Comparison of ENCODE assay signal across 13 cellular contexts in genomic region chr7:28181921-28182517, GRCh38. TPM values are rescaled to one million over a fixed set of nuclear protein-coding genes. Genes with fewer than 3 reads are reported as not detected.
DNase-seq lines count a peak whose midpoint lies in the region; ATAC-seq and TF ChIP-seq lines count a peak whose summit lies in the region.
"Had no signal": no experiment of that assay in that cellular context is flagged by ENCODE, and none has a peak within 500 bp of the region (broad histone marks: within the 10 kb centered on the region; RNA-seq: fewer than 3 reads in every experiment).

No MANE protein-coding gene starts in this region.

- intact Hi-C loops in CD4-positive, alpha-beta memory T cell (cut with micrococcal nuclease) = loop anchor here (5.0 kb wide), 1 partner anchor 1320 kb away; the partner anchor contains the start of gene SKAP2
- intact Hi-C loops in left ventricle myocardium inferior (cut with micrococcal nuclease) = no loop called here

- H3K4me1 ChIP-seq in CD4-positive, alpha-beta memory T cell (ENCODE audit: insufficient read depth, low read length) = peaks cover 14% of the 10 kb centered on the region
- H3K4me1 ChIP-seq in MM.1S (ENCODE audit: low read length) = peaks cover 28% of the 10 kb centered on the region
- H3K4me1 ChIP-seq in left ventricle myocardium inferior = peaks cover 48% of the 10 kb centered on the region

- H3K4me2 ChIP-seq in MM.1S (ENCODE audit: low read depth, low read length) = peak overlapping the region; percentile 31

- peaks cover 13 to 15% (median 14%) of the 10 kb centered on the region in 4 donors for H3K4me1 Mint-ChIP-seq in CD4-positive, alpha-beta memory T cell

- POLR2A ChIA-PET in CD4-positive, alpha-beta memory T cell (lab: Charles Lee; ENCODE audit: partially characterized antibody) = no interaction called here

- no peak overlapping the region for H2AFZ ChIP-seq in MM.1S (ENCODE audit: low read length)
- H2AFZ ChIP-seq: hepatocyte had no signal

- no peak for DNase-seq in CD4-positive, alpha-beta memory T cell
- DNase-seq in MM.1S (no peak), left ventricle myocardium inferior (no peak), pons (ENCODE audit: low spot score) (peak; percentile 69), HuH-7 (ENCODE audit: low spot score) (no peak)
- DNase-seq: activated CD4-positive, alpha-beta T cell treated with anti-CD3 and anti-CD28 coated beads, Interleukin-2, amount 10 ng/mL, durations not matched to agents 7 days and 5 days; activated effector memory CD4-positive, alpha-beta T cell treated with Interleukin-2 at 50 U/mL for 16 hours; mesendoderm had no signal

- no peaks in the 10 kb centered on the region for H3K27me3 ChIP-seq in CD4-positive, alpha-beta memory T cell (ENCODE audit: insufficient read depth, low read length)
- H3K27me3 ChIP-seq in MM.1S (replicated peaks; ENCODE audit: insufficient read depth, low read length) (peaks cover 6% of the 10 kb centered on the region; the same call in 1 of the 2 replicates), left ventricle myocardium inferior (ENCODE audit: low read depth) (no peaks in the 10 kb centered on the region)
- H3K27me3 ChIP-seq: right lobe of liver had no signal

- peaks cover 0 to 9% of the 10 kb centered on the region in 2 donors for H3K36me3 Mint-ChIP-seq in CD4-positive, alpha-beta memory T cell

- H3K27me3 Mint-ChIP-seq in CD4-positive, alpha-beta memory T cell = peaks cover 0 to 5% of the 10 kb centered on the region in 2 donors

- no peaks in the 10 kb centered on the region for H3K36me3 ChIP-seq in CD4-positive, alpha-beta memory T cell (ENCODE audit: insufficient read depth, low read length)
- H3K36me3 ChIP-seq in MM.1S (replicated peaks; ENCODE audit: insufficient read depth, low read length) = no peaks in the 10 kb centered on the region
- no peaks in the 10 kb centered on the region for H3K36me3 ChIP-seq in left ventricle myocardium inferior
- H3K36me3 ChIP-seq: cardiac muscle cell, right lobe of liver had no signal

- ATAC-seq in HG03045 (IDR thresholded peaks at IDR 0.05; ENCODE audit: unreplicated experiment) (no peak), HG02571 (IDR thresholded peaks at IDR 0.05; ENCODE audit: unreplicated experiment) (no peak)
- ATAC-seq: right lobe of liver had no signal

- H3K9ac ChIP-seq in MM.1S (ENCODE audit: low read length) = no peak overlapping the region

- no peaks in the 10 kb centered on the region for H3K9me3 Mint-ChIP-seq in CD4-positive, alpha-beta memory T cell
- H3K9me3 Mint-ChIP-seq: activated CD4-positive, alpha-beta T cell treated with anti-CD3 and anti-CD28 coated beads, Interleukin-2, amount 10 ng/mL, durations not matched to agents 7 days and 5 days had no signal

- CTCF ChIA-PET in CD4-positive, alpha-beta memory T cell (lab: Charles Lee; ENCODE audit: partially characterized antibody) = interaction anchor here (0.6 kb wide), 1 partner anchor 492 kb away, joined by 3 read pairs; no protein-coding TSS in a partner anchor

- H3K4me3 ChIP-seq in CD4-positive, alpha-beta memory T cell (ENCODE audit: low read length in 2 of 2) = no peak overlapping the region
- no peak overlapping the region for H3K4me3 ChIP-seq in MM.1S (ENCODE audit: low read length)
- H3K4me3 ChIP-seq in left ventricle myocardium inferior = no peak overlapping the region
- H3K4me3 ChIP-seq: cardiac muscle cell, hepatocyte, right lobe of liver had no signal

- no peaks in the 10 kb centered on the region for H3K79me2 ChIP-seq in MM.1S (ENCODE audit: low read length)

- no peak overlapping the region for H3K27ac ChIP-seq in CD4-positive, alpha-beta memory T cell (ENCODE audit: low read depth, low read length)
- no peak overlapping the region for H3K27ac ChIP-seq in MM.1S (ENCODE audit: low read length)
- peak overlapping the region; percentile 92 for H3K27ac ChIP-seq in left ventricle myocardium inferior (replicated peaks)
- H3K27ac ChIP-seq: cardiac muscle cell, hepatocyte, right lobe of liver had no signal

- peak overlapping the region in 5 of 7 donors; percentile 1 to 81 (median 44) for H3K27ac Mint-ChIP-seq in CD4-positive, alpha-beta memory T cell
- H3K27ac Mint-ChIP-seq: activated CD4-positive, alpha-beta T cell treated with anti-CD3 and anti-CD28 coated beads, Interleukin-2, amount 10 ng/mL, durations not matched to agents 7 days and 5 days had no signal

- H3F3A ChIP-seq in MM.1S (ENCODE audit: insufficient read depth, low read length) = 0 out of 2 replicates have a peak, but pooled peaks cover 14% of the 10 kb centered on the region

- no peak for TF ChIP-seq CTCF in MM.1S (IDR thresholded peaks at IDR 0.05; ENCODE audit: low read length)
- no peak for TF ChIP-seq CTCF in left ventricle myocardium inferior (IDR thresholded peaks at IDR 0.05; ENCODE audit: borderline replicate concordance)

- H3K4me3 Mint-ChIP-seq in CD4-positive, alpha-beta memory T cell = peak overlapping the region in 5 of 8 donors; percentile 4 to 57 (median 39)

- H3K9me2 ChIP-seq in MM.1S (replicated peaks; ENCODE audit: insufficient read depth, low read length) = no peaks in the 10 kb centered on the region

- H3K9me3 ChIP-seq in CD4-positive, alpha-beta memory T cell (ENCODE audit: control insufficient read depth in 1 of 2, low read length in 2 of 2) = no peaks in the 10 kb centered on the region
- no peaks in the 10 kb centered on the region for H3K9me3 ChIP-seq in MM.1S (replicated peaks; ENCODE audit: insufficient read depth, low read length)
- H3K9me3 ChIP-seq in left ventricle myocardium inferior (replicated peaks) = no peaks in the 10 kb centered on the region
- H3K9me3 ChIP-seq: right lobe of liver had no signal

- no peaks in the 10 kb centered on the region for H4K20me1 ChIP-seq in MM.1S (ENCODE audit: insufficient read depth, low read length)

RNA-seq across cellular contexts. Expression of gene JAZF1, which starts 1.4 kb away (rescaled TPM):
- total RNA-seq in CD4-positive, alpha-beta memory T cell = 1 to 10 TPM; 4.6 to 8.3 TPM
- polyA plus RNA-seq in CD4-positive, alpha-beta memory T cell = 1 to 10 TPM; 3.7 to 4.7 TPM
- total RNA-seq in left ventricle myocardium inferior = 29.4 TPM
